15 cellular contexts compared by ENCODE assay signal in the genomic region with DNA sequence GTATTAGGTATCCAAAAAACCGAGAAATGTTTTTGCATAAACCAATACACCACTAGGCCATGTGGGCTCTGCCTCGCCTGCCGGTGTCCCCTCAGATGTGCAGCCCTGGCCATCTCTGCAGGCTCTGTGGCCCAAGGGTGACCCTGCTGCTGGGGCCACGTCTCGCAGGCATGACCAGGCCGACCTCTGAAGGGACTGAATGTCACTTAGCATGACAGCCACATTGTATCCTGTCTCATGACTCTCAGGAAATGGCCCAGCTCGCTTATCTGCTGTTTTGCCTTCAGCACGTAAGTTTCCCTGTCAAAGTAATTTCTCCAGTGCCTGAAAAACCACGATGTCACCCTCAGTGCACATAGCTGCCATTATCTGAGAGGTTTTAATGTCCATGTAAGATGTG.
"Had no signal": no experiment of that assay in that cellular context is flagged by ENCODE, and none has a peak within 500 bp of the region (broad histone marks: within the 10 kb centered on the region; RNA-seq: fewer than 3 reads in every experiment).

No MANE protein-coding gene starts in this region.

- H3K27me3 ChIP-seq: neural progenitor cell, pancreas, stomach had no signal

- H3K27ac Mint-ChIP-seq: activated naive CD4-positive, alpha-beta T cell treated with anti-CD3 and anti-CD28 coated beads for 36 hours; activated T-helper 17 cell treated with anti-CD3 and anti-CD28 coated beads, Interleukin-2, amount 50 U/mL, for 72 hours; neural progenitor cell had no signal

- H3K4me2 ChIP-seq: neural progenitor cell had no signal

- H3K9me3 ChIP-seq: pancreas, stomach, thoracic aorta had no signal

- H2AFZ ChIP-seq: neural progenitor cell had no signal

- H3K4me3 Mint-ChIP-seq: activated naive CD4-positive, alpha-beta T cell treated with anti-CD3 and anti-CD28 coated beads for 36 hours; activated T-helper 17 cell treated with anti-CD3 and anti-CD28 coated beads, Interleukin-2, amount 50 U/mL, for 72 hours; neural progenitor cell had no signal

- H3K36me3 ChIP-seq: neural progenitor cell, pancreas, stomach, thoracic aorta, WERI-Rb-1 had no signal

- H3K9ac ChIP-seq: neural progenitor cell had no signal

- ATAC-seq: activated T-helper 17 cell treated with anti-CD3 and anti-CD28 coated beads, Interleukin-2, amount 50 U/mL, for 72 hours; left colon; pancreas had no signal

- H3K4me1 Mint-ChIP-seq: activated T-helper 17 cell treated with anti-CD3 and anti-CD28 coated beads, Interleukin-2, amount 50 U/mL, for 72 hours had no signal

- H3K36me3 Mint-ChIP-seq: neural progenitor cell had no signal

- H3K4me3 ChIP-seq: neural progenitor cell, pancreas, stomach, thoracic aorta had no signal

- H3K4me1 ChIP-seq: neural progenitor cell, pancreas had no signal

- H3K9me3 Mint-ChIP-seq: activated naive CD4-positive, alpha-beta T cell treated with anti-CD3 and anti-CD28 coated beads for 36 hours; activated T-helper 17 cell treated with anti-CD3 and anti-CD28 coated beads, Interleukin-2, amount 50 U/mL, for 72 hours had no signal

- DNase-seq: activated CD4-positive, alpha-beta T cell treated with anti-CD3 and anti-CD28 coated beads for 4 hours; activated naive CD4-positive, alpha-beta T cell treated with anti-CD3 and anti-CD28 coated beads for 36 hours; activated T-cell treated with anti-CD3 and anti-CD28 coated beads for 4 hours; foreskin melanocyte; hippocampal formation; left colon; mesendoderm; pancreas; stimulated activated CD4-positive, alpha-beta T cell treated with anti-CD3 and anti-CD28 coated beads, Interleukin-15, amount 100 ng/mL, for 24 hours; stimulated activated CD4-positive, alpha-beta T cell treated with anti-CD3 and anti-CD28 coated beads, Interleukin-4, amount 100 ng/mL, for 4 hours; stomach; WERI-Rb-1 had no signal

- H3K27ac ChIP-seq: neural progenitor cell, pancreas, stomach, thoracic aorta, WERI-Rb-1 had no signal
